1 cellular context compared by ENCODE assay signal in genomic region chr4:24434193-24434728, GRCh38.
A peak's percentile ranks its signal among the peaks of the same experiment; 100 is the strongest.
TF ChIP-seq lines count a peak whose summit lies in the region.

No MANE protein-coding gene starts in this region.

TF ChIP-seq in HEK293, 187 proteins besides CTCF, POLR2A, EP300 and RAD21 (continued from another document):
- peak; percentile 31; the same call in 1 of the 2 replicates for TF ChIP-seq PATZ1 (tag by site-specific recombination; IDR thresholded peaks at IDR 0.05)
- TF ChIP-seq ZSCAN23 (tag by site-specific recombination; IDR thresholded peaks at IDR 0.05), result no peak
- TF ChIP-seq ZNF26 (tag by site-specific recombination; IDR thresholded peaks at IDR 0.05), result no peak
- peak; percentile 75 for TF ChIP-seq ZXDB (tag by site-specific recombination; IDR thresholded peaks at IDR 0.05)
